ENCODE assay signal across 24 cellular contexts in genomic region chr9:86997158-86997557, GRCh38. TPM values are rescaled to one million over a fixed set of nuclear protein-coding genes. Genes with fewer than 3 reads are reported as not detected.
A peak's percentile ranks its signal among the peaks of the same experiment; 100 is the strongest.
DNase-seq lines count a peak whose midpoint lies in the region; ATAC-seq, FAIRE-seq and TF ChIP-seq lines count a peak whose summit lies in the region.
"Had no signal": no experiment of that assay in that cellular context is flagged by ENCODE, and none has a peak within 500 bp of the region (broad histone marks: within the 10 kb centered on the region; RNA-seq: fewer than 3 reads in every experiment).

No MANE protein-coding gene starts in this region.

- H3K27me3 ChIP-seq in H1 (replicated peaks in 1 of 4; ENCODE audit: control insufficient read depth in 3 of 4, extremely low read depth in 1 of 4, insufficient read depth in 3 of 4, low read length in 3 of 4), result no peaks in the 10 kb centered on the region

- H3K4me3 ChIP-seq in H1 (ENCODE audit: extremely low read depth in 1 of 4, insufficient read depth in 2 of 4, low read depth in 3 of 4, low read length in 4 of 4), result no peak overlapping the region
- H3K4me3 ChIP-seq: A549, GM23248 had no signal

- peak; percentile 20 for TF ChIP-seq CTCF in D721Med (IDR thresholded peaks at IDR 0.05; ENCODE audit: insufficient read depth, missing control alignments)
- peak; percentile 53 for TF ChIP-seq CTCF in RWPE1 (conservative IDR thresholded peaks at IDR 0.05; ENCODE audit: low read depth)
- TF ChIP-seq CTCF in H1 (IDR thresholded peaks at IDR 0.05; ENCODE audit: control extremely low read depth in 1 of 3, insufficient read depth in 1 of 3, low read depth in 1 of 3, low read length in 3 of 3), result no peak
- peak; percentile 25 for TF ChIP-seq CTCF in nephron progenitor cell (IDR thresholded peaks at IDR 0.05)
- no peak for TF ChIP-seq CTCF in GM13977 (IDR thresholded peaks at IDR 0.05; ENCODE audit: extremely low read depth, insufficient read depth, missing control alignments)

- no peak overlapping the region for H3K27ac Mint-ChIP-seq in nephron progenitor cell

- H2BK20ac ChIP-seq in H1 (ENCODE audit: low read length), result no peak overlapping the region

- H2AFZ ChIP-seq in H1 (ENCODE audit: low read length), result 0 out of 2 replicates have a peak overlapping the region, but pooled peaks have one; percentile 2
- H2AFZ ChIP-seq: GM23248 had no signal

- H3K27me3 Mint-ChIP-seq in nephron progenitor cell (ENCODE audit: low read depth, poor library complexity), result no peaks in the 10 kb centered on the region

- H3K9me3 ChIP-seq in H1 (ENCODE audit: insufficient read depth in 2 of 2, low read depth in 1 of 2, low read length in 1 of 2), result no peaks in the 10 kb centered on the region
- H3K9me3 ChIP-seq: A549 had no signal

- no peaks in the 10 kb centered on the region for H4K20me1 ChIP-seq in H1 (replicated peaks in 1 of 2; ENCODE audit: control insufficient read depth in 1 of 2, insufficient read depth in 2 of 2, low read length in 2 of 2)

- no peak overlapping the region for H3K4me3 Mint-ChIP-seq in nephron progenitor cell

- 47% methylated on average over 2 of the region's 2 CpGs; no CpG with 5 or more reads in 1 of the 2 experiments for WGBS in H1 (ENCODE audit: extremely low coverage in 1 of 2, insufficient coverage in 1 of 2, insufficient read length in 1 of 2, insufficient replicate concordance in 2 of 2, low coverage in 1 of 2, low lambda C conversion rate in 2 of 2, missing lambda C conversion rate in 1 of 2), 2 experiments

- ATAC-seq in GM21576 (IDR thresholded peaks at IDR 0.05; ENCODE audit: unreplicated experiment), result no peak
- ATAC-seq: A549, Panc1 had no signal

- H3K9me3 Mint-ChIP-seq in nephron progenitor cell, result peaks cover under 1% of the 10 kb centered on the region

- TF ChIP-seq POLR2A in H1 (IDR thresholded peaks at IDR 0.05; ENCODE audit: control extremely low read depth in 1 of 2, low read depth in 2 of 2, low read length in 2 of 2), result no peak

- DNase-seq in D721Med (ENCODE audit: insufficient read length, low spot score) (no peak), RWPE1 (ENCODE audit: low spot score) (peak; percentile 27), H1 (ENCODE audit: low read depth in 1 of 2, low spot score in 2 of 2) (no peak), nephron progenitor cell (no peak), glomerular visceral epithelial cell (ENCODE audit: extremely low spot score) (no peak), GM13977 (ENCODE audit: low spot score) (no peak), NCI-H510A (lab: John Stamatoyannopoulos, UW) (no peak)
- DNase-seq: COR-L47, DND-41, GDM1, GM23248, KBM-7, NCI-H1092, NCI-H1694, NCI-H2107, NCI-H226, NCI-H69, SHP77 treated with DMSO at 0.1 percent for 48 hours had no signal

- TF ChIP-seq EP300 in H1 (IDR thresholded peaks at IDR 0.05; ENCODE audit: borderline replicate concordance in 1 of 2, low read depth in 2 of 2, low read length in 2 of 2), result no peak

- no peak overlapping the region for H2BK120ac ChIP-seq in H1 (replicated peaks; ENCODE audit: low read depth, low read length)

- H2BK12ac ChIP-seq in H1 (ENCODE audit: low read depth, low read length), result no peak overlapping the region

- no peak overlapping the region for H2AK5ac ChIP-seq in H1 (ENCODE audit: low read depth, low read length)

- H3K4me2 ChIP-seq in H1 (ENCODE audit: insufficient read depth in 1 of 2, low read depth in 2 of 2, low read length in 2 of 2), result no peak overlapping the region
- H3K4me2 ChIP-seq: A549 had no signal

- in situ Hi-C loops in GM13977 (cut with MboI; ENCODE audit: low pct_unique_long_range_greater_than_20kb, low sequenced_read_pairs, unreplicated experiment), result no loop called here

- H3K4me1 Mint-ChIP-seq in nephron progenitor cell, result peaks cover 40% of the 10 kb centered on the region

- H3K23ac ChIP-seq in H1 (ENCODE audit: insufficient read length), result no peak overlapping the region

- no peaks in the 10 kb centered on the region for H3K23me2 ChIP-seq in H1 (ENCODE audit: low read depth, low read length)

- no peak overlapping the region for H4K5ac ChIP-seq in H1 (ENCODE audit: insufficient read length, low read depth, low read length)

- CTCF ChIA-PET in RWPE1 (lab: Yijun Ruan, JAX), result interaction anchor here (0.6 to 3.6 kb wide), 15 partner anchors 10 to 563 kb away, joined by 3 to 15 read pairs (median 3); partner anchors contain the start of gene GAS1
- CTCF ChIA-PET in H1 (lab: Charles Lee; ENCODE audit: partially characterized antibody), result interaction anchor here (1.9 kb wide), 1 partner anchor 9 kb away, joined by 5 read pairs; no protein-coding TSS in a partner anchor

- H3K36me3 ChIP-seq in H1 (ENCODE audit: control insufficient read depth in 2 of 4, insufficient read depth in 4 of 4, low read length in 3 of 4), result no peaks in the 10 kb centered on the region

- no peak overlapping the region for H3K9ac ChIP-seq in H1 (replicated peaks in 1 of 4; ENCODE audit: extremely low read depth in 1 of 4, low read depth in 3 of 4, low read length in 3 of 4)
- H3K9ac ChIP-seq: GM23248 had no signal

- no peak overlapping the region for H4K91ac ChIP-seq in H1 (replicated peaks; ENCODE audit: insufficient read length, low read length)

- no peak overlapping the region for H3K18ac ChIP-seq in H1 (ENCODE audit: extremely low read depth, low read length)

- peaks cover under 1% of the 10 kb centered on the region for H3K36me3 Mint-ChIP-seq in nephron progenitor cell (ENCODE audit: low read depth)

- H4K8ac ChIP-seq in H1 (ENCODE audit: extremely low read depth, insufficient read depth, low read length), result no peak overlapping the region

- TF ChIP-seq RAD21 in H1 (IDR thresholded peaks at IDR 0.05 in 1 of 2, conservative IDR thresholded peaks at IDR 0.05 in 1 of 2; ENCODE audit: low read depth in 2 of 2, low read length in 2 of 2), result no peak

- no peak overlapping the region for H3K27ac ChIP-seq in RWPE1
- no peak overlapping the region for H3K27ac ChIP-seq in H1 (ENCODE audit: low read depth, low read length)
- H3K27ac ChIP-seq: A549, C4-2B, GM23248 had no signal

- H3K4me1 ChIP-seq in H1 (replicated peaks in 1 of 4; ENCODE audit: control insufficient read depth in 3 of 4, insufficient read depth in 4 of 4, low read length in 3 of 4), result no peaks in the 10 kb centered on the region
- H3K4me1 ChIP-seq: A549 had no signal

- H3K4ac ChIP-seq in H1 (replicated peaks; ENCODE audit: insufficient read length, low read depth, low read length), result no peak overlapping the region

- H2BK5ac ChIP-seq in H1 (ENCODE audit: low read depth, low read length), result no peak overlapping the region

- FAIRE-seq in D721Med (lab: Jason Lieb, UNC) (no peak), H1 (lab: Jason Lieb, UNC) (no peak)
- FAIRE-seq: A549, GM12892, GM19239 had no signal

- H2BK15ac ChIP-seq in H1 (ENCODE audit: low read length), result no peak overlapping the region

- no peak overlapping the region for H3K56ac ChIP-seq in H1 (replicated peaks; ENCODE audit: insufficient read length, low read depth, low read length)

- POLR2A ChIA-PET in RWPE1 (lab: Yijun Ruan, JAX; ENCODE audit: low non-redundant PET), result no interaction called here
- POLR2A ChIA-PET in H1 (lab: Charles Lee; ENCODE audit: partially characterized antibody), result interaction anchor here (1.5 kb wide), 1 partner anchor 26 kb away, joined by 3 read pairs; no protein-coding TSS in a partner anchor

- no peaks in the 10 kb centered on the region for H3K79me2 ChIP-seq in H1 (ENCODE audit: control insufficient read depth in 1 of 2, insufficient read depth in 2 of 2, low read length in 2 of 2)

- no peaks in the 10 kb centered on the region for H3K79me1 ChIP-seq in H1 (ENCODE audit: low read depth, low read length)

- no peak overlapping the region for H3K14ac ChIP-seq in H1 (ENCODE audit: insufficient read length)

TF ChIP-seq in H1, 55 proteins besides CTCF, POLR2A, EP300 and RAD21:
- no peak for TF ChIP-seq E2F6 (IDR thresholded peaks at IDR 0.05)
TF ChIP-seq in H1: peak in this region for 0.

RNA-seq across cellular contexts. Expression of gene GAS1, which starts 49.9 kb away (rescaled TPM):
- 5.1 and 5.7 TPM in 2 replicates for total RNA-seq in H1 (2021; fragmentation: NEBNext Ultra II Directional; extraction: Animal tissue kit (Norgen Biotek cat#: 25700))
- 2.8 and 3.3 TPM in 2 replicates for polyA plus RNA-seq in H1 (2011; rRNA removed)
- 3.7 TPM for polyA plus RNA-seq in H1 (2011; cell fraction: cytosol; rRNA removed)
- polyA plus RNA-seq in H1 (2011; cell fraction: nucleus; rRNA removed), result 3.1 TPM
- polyA plus RNA-seq in H1 (2012, experiment 1 of 2), result 2.7 to 3.3 TPM (median 2.9 TPM) in 4 replicates
- polyA plus RNA-seq in H1 (2012, experiment 2 of 2), result 2.8 TPM
- polyA plus RNA-seq in H1 (2013, experiment 1 of 2), result 1.7 TPM
- 1.4 TPM for polyA plus RNA-seq in H1 (2013, experiment 2 of 2)
- 1.4 TPM in 2 replicates for polyA minus RNA-seq in H1 (2011; rRNA and poly(A)+ RNA removed)
- 8.0 TPM for polyA minus RNA-seq in H1 (2011; cell fraction: cytosol; rRNA and poly(A)+ RNA removed)
- polyA minus RNA-seq in H1 (2011; cell fraction: nucleus; rRNA and poly(A)+ RNA removed), result 6.8 TPM

Comparison
In these comparisons a context has a peak if more than half of its experiments do, and no peak if none do; other contexts are left out.
1. CTCF ChIP-seq: peak in D721Med (single experiment), RWPE1 (single experiment) and nephron progenitor cell (single experiment); none in H1 (0 of 3) and GM13977 (single experiment).